ENCODE assay signal across 8 cellular contexts in the genomic region with DNA sequence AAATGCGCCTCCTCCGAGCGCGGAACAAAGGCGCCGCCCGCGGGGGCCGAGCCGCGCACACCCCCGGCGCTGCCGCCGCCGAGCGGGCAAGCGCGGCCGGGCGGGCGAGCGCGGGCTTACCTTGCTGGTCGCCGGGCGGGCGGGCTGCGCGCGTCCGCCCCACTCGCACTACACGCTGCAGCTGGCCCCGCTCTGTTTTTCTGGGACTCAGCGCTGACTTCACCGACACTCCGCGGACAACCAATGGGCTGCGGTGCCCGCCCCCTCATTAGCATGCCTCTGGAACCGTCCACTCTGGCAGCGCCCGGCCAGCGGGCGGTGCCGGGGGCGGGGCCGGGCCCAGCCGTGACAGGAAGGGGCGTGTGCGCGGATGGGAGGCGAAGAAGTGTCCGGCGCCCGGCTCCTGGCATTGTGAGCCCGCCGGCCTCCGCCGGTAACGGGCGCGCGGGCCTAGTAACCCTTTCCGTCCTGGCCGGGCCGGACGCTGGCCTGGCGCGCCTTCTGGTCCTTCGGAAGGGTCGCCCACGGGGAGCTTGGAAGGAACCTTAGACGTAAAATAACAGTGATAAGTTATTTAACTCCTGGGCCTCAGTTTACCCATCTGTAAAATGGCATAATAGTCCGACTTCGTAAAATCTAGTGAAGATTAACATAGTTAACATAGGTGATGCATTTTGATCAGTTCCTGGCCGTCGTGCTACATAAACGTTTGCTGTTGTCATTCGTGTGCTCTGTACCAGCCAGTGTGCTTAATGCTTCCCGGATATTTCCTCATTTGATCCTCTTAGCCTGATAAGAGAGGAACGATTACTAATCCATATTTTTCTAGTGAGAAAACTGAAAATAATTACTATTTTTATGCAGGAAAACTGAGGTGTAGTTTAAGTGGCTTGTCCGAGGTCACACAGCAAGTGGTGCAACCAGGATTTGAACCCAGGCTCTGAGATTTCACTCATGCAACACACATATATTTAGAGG. TPM values are rescaled to one million over a fixed set of nuclear protein-coding genes. Genes with fewer than 3 reads are reported as not detected.
DNase-seq lines count a peak whose midpoint lies in the region; ATAC-seq and TF ChIP-seq lines count a peak whose summit lies in the region.

A gene (minus strand): TSS at position 172 of the 978 bp plus-strand sequence. CDS start 120,236 bp downstream, outside the sequence.

- H3K27ac Mint-ChIP-seq in type B pancreatic cell = peak within 1 kb of the TSS; percentile 93

- no peaks in the 10 kb centered on the region for H3K36me3 Mint-ChIP-seq in type B pancreatic cell

- intact Hi-C loops in left cardiac atrium (cut with DNase I) (loop anchor here in 1 of 2 donors (10.0 kb wide), 1 partner anchor 127 kb away; no protein-coding TSS in a partner anchor), posterior vena cava (cut with DNase I) (no loop called here)

- H3K27me3 Mint-ChIP-seq in type B pancreatic cell = peaks cover 13% of the 10 kb centered on the region

- ATAC-seq in HG02884 (IDR thresholded peaks at IDR 0.05; ENCODE audit: unreplicated experiment) = peak; percentile 99
- ATAC-seq in left cardiac atrium = peak; percentile 99

- peak within 1 kb of the TSS; percentile 99 for H3K4me3 Mint-ChIP-seq in type B pancreatic cell

- TF ChIP-seq CTCF in GM13977 (IDR thresholded peaks at IDR 0.05; ENCODE audit: extremely low read depth, insufficient read depth, missing control alignments) (no peak), type B pancreatic cell (conservative IDR thresholded peaks at IDR 0.05) (no peak)

- peak; percentile 99 for DNase-seq in GM13977 (ENCODE audit: low spot score)
- DNase-seq in NCI-H146 treated with DMSO at 0.1 percent for 48 hours (lab: John Stamatoyannopoulos, UW; ENCODE audit: unreplicated experiment) = peak; percentile 95
- peak; percentile 74 to 90 (median 83) for DNase-seq in T-helper 1 cell
- peak; percentile 86 for DNase-seq in amniotic stem cell (lab: John Stamatoyannopoulos, UW)
- DNase-seq in left cardiac atrium = peak; percentile 97
- peak; percentile 98 for DNase-seq in posterior vena cava (ENCODE audit: low spot score)
- peak; percentile 95 for DNase-seq in type B pancreatic cell (ENCODE audit: extremely low spot score, unreplicated experiment)

- peaks cover 4% of the 10 kb centered on the region for H3K9me3 Mint-ChIP-seq in type B pancreatic cell

- H3K4me1 Mint-ChIP-seq in type B pancreatic cell (ENCODE audit: unreplicated experiment) = peaks cover 47% of the 10 kb centered on the region

- in situ Hi-C loops in GM13977 (cut with MboI; ENCODE audit: low pct_unique_long_range_greater_than_20kb, low sequenced_read_pairs, unreplicated experiment) = no loop called here

RNA-seq across cellular contexts. Expression of the gene that starts here (rescaled TPM):
- 100 to 1,000 TPM; 465 to 617 TPM for total RNA-seq in left cardiac atrium
- total RNA-seq in posterior vena cava = 1,000 to 10,000 TPM; 1,013 to 1,390 TPM
- total RNA-seq in type B pancreatic cell (ENCODE audit: low replicate concordance) = 28.2 and 31.4 TPM in 2 replicates

Comparison
In these comparisons a context has a peak if more than half of its experiments do, and no peak if none do; other contexts are left out.
1. Peak in every context shown above with its lines: DNase-seq and ATAC-seq.
2. RNA of the gene that starts here (total RNA-seq): 1,013 to 1,390 TPM in posterior vena cava and 465 to 617 TPM in left cardiac atrium; 28.2 to 31.4 TPM in type B pancreatic cell; every median in the first group is over 10 times any median in the second.